Comparison of ENCODE assay signal across 1 cellular context in the genomic region with DNA sequence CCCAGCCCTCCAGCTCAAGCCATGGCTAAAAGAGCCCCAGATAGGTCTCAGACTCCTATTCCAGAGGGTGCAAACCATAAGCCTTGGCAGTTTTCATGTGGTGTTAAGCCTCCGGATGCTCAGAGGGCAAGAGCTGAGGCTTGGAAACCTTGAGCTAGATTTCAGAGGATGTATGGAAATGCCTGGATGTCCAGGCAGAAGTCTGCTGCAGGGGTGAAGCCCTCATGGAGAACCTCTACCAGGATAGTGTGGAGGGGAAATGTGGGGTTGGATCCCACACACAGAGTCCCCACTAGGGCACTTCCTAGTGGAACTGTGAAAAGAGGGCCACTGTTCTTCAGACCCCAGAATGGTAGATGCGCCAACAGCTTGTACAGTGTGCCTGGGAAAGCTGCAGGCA.
TF ChIP-seq lines count a peak whose summit lies in the region.

No MANE protein-coding gene starts in this region.

TF ChIP-seq in HEK293, 187 proteins besides CTCF, POLR2A, EP300 and RAD21 (continued from another document):
- TF ChIP-seq, protein P1, sequence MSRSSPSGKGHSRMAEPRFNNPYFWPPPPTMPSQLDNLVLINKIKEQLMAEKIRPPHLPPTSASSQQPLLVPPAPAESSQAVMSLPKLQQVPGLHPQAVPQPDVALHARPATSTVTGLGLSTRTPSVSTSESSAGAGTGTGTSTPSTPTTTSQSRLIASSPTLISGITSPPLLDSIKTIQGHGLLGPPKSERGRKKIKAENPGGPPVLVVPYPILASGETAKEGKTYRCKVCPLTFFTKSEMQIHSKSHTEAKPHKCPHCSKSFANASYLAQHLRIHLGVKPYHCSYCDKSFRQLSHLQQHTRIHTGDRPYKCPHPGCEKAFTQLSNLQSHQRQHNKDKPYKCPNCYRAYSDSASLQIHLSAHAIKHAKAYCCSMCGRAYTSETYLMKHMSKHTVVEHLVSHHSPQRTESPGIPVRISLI (tag by site-specific recombination; IDR thresholded peaks at IDR 0.05) = no peak
- TF ChIP-seq ZNF530 (tag by site-specific recombination; IDR thresholded peaks at IDR 0.05; ENCODE audit: low read depth) = no peak
- TF ChIP-seq, protein P2, sequence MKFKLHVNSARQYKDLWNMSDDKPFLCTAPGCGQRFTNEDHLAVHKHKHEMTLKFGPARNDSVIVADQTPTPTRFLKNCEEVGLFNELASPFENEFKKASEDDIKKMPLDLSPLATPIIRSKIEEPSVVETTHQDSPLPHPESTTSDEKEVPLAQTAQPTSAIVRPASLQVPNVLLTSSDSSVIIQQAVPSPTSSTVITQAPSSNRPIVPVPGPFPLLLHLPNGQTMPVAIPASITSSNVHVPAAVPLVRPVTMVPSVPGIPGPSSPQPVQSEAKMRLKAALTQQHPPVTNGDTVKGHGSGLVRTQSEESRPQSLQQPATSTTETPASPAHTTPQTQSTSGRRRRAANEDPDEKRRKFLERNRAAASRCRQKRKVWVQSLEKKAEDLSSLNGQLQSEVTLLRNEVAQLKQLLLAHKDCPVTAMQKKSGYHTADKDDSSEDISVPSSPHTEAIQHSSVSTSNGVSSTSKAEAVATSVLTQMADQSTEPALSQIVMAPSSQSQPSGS (tag by site-specific recombination; IDR thresholded peaks at IDR 0.05; ENCODE audit: low read depth) = no peak
- TF ChIP-seq ZNF626 (tag by site-specific recombination; IDR thresholded peaks at IDR 0.05) = peak; percentile 69; the same call in 1 of the 2 replicates
- TF ChIP-seq ZNF596 (tag by site-specific recombination; IDR thresholded peaks at IDR 0.05) = no peak
